1 cellular context compared by ENCODE assay signal in the genomic region with DNA sequence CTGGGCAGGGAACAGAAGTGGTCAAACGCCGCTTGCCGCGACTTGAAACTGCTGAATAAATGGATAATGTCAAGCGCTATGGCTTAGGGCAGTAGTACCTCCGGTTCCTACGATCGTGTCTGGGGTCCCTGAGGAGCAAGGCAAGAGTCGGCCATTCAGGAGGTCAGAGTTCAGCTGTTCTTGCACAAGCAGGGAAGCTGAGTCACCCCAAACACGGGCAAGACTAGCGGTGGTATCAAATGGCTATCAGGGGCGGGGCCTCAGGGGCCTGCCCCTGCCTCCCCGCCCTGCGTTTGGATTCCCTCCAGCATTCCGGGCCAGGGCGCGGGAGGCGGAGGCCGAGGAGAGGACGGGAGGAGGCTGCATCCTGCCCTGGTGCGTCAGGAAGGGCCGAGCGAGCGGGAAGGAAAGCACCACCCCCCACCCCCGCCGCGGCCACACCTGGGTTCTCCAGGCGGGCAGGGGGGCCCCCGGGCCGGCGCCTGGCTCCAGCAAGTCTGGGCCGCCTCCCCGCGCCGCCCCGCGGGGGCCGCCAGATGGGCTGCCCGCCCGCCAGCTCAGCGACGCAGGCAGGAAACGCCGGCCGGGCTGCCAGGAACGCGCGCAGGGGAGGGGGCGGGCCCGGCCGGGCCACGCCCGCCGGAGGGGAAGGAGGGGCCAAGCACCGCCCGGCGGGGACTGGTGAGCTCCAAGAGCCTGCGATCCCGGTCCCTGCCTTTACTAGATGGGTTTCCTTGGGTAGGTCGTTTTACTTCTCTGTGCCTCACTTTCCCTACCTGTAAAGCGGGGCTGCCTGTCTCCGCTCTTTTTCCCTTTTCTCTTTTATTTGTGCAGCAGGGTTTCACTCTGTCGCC.
TF ChIP-seq lines count a peak whose summit lies in the region.

No MANE protein-coding gene starts in this region.

TF ChIP-seq in HepG2, 621 proteins besides CTCF, POLR2A, EP300 and RAD21 (continued from another document and continues in another):
- TF ChIP-seq, protein P1, sequence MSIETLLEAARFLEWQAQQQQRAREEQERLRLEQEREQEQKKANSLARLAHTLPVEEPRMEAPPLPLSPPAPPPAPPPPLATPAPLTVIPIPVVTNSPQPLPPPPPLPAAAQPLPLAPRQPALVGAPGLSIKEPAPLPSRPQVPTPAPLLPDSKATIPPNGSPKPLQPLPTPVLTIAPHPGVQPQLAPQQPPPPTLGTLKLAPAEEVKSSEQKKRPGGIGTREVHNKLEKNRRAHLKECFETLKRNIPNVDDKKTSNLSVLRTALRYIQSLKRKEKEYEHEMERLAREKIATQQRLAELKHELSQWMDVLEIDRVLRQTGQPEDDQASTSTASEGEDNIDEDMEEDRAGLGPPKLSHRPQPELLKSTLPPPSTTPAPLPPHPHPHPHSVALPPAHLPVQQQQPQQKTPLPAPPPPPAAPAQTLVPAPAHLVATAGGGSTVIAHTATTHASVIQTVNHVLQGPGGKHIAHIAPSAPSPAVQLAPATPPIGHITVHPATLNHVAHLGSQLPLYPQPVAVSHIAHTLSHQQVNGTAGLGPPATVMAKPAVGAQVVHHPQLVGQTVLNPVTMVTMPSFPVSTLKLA (IDR thresholded peaks at IDR 0.05): no peak; the same call in 1 of the 2 replicates
- TF ChIP-seq ZNF589 (CRISPR knock-in tag; conservative IDR thresholded peaks at IDR 0.05): peak; percentile 99
- TF ChIP-seq SMAD3 (CRISPR knock-in tag; IDR thresholded peaks at IDR 0.05): peak; percentile 98; the same call in 1 of the 2 replicates
- TF ChIP-seq, protein P2, sequence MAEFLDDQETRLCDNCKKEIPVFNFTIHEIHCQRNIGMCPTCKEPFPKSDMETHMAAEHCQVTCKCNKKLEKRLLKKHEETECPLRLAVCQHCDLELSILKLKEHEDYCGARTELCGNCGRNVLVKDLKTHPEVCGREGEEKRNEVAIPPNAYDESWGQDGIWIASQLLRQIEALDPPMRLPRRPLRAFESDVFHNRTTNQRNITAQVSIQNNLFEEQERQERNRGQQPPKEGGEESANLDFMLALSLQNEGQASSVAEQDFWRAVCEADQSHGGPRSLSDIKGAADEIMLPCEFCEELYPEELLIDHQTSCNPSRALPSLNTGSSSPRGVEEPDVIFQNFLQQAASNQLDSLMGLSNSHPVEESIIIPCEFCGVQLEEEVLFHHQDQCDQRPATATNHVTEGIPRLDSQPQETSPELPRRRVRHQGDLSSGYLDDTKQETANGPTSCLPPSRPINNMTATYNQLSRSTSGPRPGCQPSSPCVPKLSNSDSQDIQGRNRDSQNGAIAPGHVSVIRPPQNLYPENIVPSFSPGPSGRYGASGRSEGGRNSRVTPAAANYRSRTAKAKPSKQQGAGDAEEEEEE (CRISPR knock-in tag; IDR thresholded peaks at IDR 0.05; ENCODE audit: borderline replicate concordance): peak; percentile 89; the same call in 1 of the 2 replicates
- peak; percentile 50; the same call in 1 of the 2 replicates for TF ChIP-seq SATB2 (CRISPR knock-in tag; IDR thresholded peaks at IDR 0.05)
- peak; percentile 84 for TF ChIP-seq ASH2L (IDR thresholded peaks at IDR 0.05; ENCODE audit: insufficient read length, low read depth, low read length)
- peak; percentile 95 for TF ChIP-seq U2AF1 (optimal IDR thresholded peaks at IDR 0.05; ENCODE audit: low read depth, low read length)
- TF ChIP-seq, protein P3, sequence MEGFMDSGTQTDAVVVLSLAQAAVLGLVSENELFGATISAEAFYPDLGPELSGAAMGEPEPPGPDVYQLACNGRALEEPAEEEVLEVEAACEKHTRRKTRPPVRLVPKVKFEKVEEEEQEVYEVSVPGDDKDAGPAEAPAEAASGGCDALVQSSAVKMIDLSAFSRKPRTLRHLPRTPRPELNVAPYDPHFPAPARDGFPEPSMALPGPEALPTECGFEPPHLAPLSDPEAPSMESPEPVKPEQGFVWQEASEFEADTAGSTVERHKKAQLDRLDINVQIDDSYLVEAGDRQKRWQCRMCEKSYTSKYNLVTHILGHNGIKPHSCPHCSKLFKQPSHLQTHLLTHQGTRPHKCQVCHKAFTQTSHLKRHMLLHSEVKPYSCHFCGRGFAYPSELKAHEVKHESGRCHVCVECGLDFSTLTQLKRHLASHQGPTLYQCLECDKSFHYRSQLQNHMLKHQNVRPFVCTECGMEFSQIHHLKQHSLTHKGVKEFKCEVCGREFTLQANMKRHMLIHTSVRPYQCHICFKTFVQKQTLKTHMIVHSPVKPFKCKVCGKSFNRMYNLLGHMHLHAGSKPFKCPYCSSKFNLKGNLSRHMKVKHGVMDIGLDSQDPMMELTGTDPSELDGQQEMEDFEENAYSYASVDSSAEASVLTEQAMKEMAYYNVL (CRISPR knock-in tag; IDR thresholded peaks at IDR 0.05; ENCODE audit: borderline replicate concordance): no peak
- TF ChIP-seq, protein P4, sequence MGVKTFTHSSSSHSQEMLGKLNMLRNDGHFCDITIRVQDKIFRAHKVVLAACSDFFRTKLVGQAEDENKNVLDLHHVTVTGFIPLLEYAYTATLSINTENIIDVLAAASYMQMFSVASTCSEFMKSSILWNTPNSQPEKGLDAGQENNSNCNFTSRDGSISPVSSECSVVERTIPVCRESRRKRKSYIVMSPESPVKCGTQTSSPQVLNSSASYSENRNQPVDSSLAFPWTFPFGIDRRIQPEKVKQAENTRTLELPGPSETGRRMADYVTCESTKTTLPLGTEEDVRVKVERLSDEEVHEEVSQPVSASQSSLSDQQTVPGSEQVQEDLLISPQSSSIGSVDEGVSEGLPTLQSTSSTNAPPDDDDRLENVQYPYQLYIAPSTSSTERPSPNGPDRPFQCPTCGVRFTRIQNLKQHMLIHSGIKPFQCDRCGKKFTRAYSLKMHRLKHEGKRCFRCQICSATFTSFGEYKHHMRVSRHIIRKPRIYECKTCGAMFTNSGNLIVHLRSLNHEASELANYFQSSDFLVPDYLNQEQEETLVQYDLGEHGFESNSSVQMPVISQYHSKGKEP (CRISPR knock-in tag; IDR thresholded peaks at IDR 0.05): peak; percentile 93
- TF ChIP-seq MTA1 (CRISPR knock-in tag; IDR thresholded peaks at IDR 0.05; ENCODE audit: borderline replicate concordance): peak; percentile 97; the same call in 1 of the 2 replicates
- peak; percentile 98 for TF ChIP-seq KDM3A (CRISPR knock-in tag; IDR thresholded peaks at IDR 0.05; ENCODE audit: low read depth)
- TF ChIP-seq, protein P5, sequence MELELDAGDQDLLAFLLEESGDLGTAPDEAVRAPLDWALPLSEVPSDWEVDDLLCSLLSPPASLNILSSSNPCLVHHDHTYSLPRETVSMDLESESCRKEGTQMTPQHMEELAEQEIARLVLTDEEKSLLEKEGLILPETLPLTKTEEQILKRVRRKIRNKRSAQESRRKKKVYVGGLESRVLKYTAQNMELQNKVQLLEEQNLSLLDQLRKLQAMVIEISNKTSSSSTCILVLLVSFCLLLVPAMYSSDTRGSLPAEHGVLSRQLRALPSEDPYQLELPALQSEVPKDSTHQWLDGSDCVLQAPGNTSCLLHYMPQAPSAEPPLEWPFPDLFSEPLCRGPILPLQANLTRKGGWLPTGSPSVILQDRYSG (CRISPR knock-in tag; IDR thresholded peaks at IDR 0.05): peak; percentile 32; the same call in 1 of the 2 replicates
- TF ChIP-seq, protein P6, sequence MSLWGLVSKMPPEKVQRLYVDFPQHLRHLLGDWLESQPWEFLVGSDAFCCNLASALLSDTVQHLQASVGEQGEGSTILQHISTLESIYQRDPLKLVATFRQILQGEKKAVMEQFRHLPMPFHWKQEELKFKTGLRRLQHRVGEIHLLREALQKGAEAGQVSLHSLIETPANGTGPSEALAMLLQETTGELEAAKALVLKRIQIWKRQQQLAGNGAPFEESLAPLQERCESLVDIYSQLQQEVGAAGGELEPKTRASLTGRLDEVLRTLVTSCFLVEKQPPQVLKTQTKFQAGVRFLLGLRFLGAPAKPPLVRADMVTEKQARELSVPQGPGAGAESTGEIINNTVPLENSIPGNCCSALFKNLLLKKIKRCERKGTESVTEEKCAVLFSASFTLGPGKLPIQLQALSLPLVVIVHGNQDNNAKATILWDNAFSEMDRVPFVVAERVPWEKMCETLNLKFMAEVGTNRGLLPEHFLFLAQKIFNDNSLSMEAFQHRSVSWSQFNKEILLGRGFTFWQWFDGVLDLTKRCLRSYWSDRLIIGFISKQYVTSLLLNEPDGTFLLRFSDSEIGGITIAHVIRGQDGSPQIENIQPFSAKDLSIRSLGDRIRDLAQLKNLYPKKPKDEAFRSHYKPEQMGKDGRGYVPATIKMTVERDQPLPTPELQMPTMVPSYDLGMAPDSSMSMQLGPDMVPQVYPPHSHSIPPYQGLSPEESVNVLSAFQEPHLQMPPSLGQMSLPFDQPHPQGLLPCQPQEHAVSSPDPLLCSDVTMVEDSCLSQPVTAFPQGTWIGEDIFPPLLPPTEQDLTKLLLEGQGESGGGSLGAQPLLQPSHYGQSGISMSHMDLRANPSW (CRISPR knock-in tag; IDR thresholded peaks at IDR 0.05; ENCODE audit: borderline replicate concordance): peak; percentile 82; the same call in 1 of the 2 replicates
- TF ChIP-seq ZNF773 (CRISPR knock-in tag; IDR thresholded peaks at IDR 0.05; ENCODE audit: borderline replicate concordance): no peak; the same call in 1 of the 2 replicates
- TF ChIP-seq CBFB (CRISPR knock-in tag; IDR thresholded peaks at IDR 0.05): peak; percentile 68
- 0 out of 2 replicates have a peak, but pooled peaks have one; percentile 21 for TF ChIP-seq RBAK (CRISPR knock-in tag; IDR thresholded peaks at IDR 0.05)
- no peak for TF ChIP-seq ZNF451 (CRISPR knock-in tag; IDR thresholded peaks at IDR 0.05)
- TF ChIP-seq, protein P7, sequence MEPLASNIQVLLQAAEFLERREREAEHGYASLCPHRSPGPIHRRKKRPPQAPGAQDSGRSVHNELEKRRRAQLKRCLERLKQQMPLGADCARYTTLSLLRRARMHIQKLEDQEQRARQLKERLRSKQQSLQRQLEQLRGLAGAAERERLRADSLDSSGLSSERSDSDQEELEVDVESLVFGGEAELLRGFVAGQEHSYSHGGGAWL (CRISPR knock-in tag; IDR thresholded peaks at IDR 0.05): peak; percentile 64
- TF ChIP-seq TOPORS (CRISPR knock-in tag; IDR thresholded peaks at IDR 0.05): no peak
- TF ChIP-seq DMAP1 (CRISPR knock-in tag; IDR thresholded peaks at IDR 0.05): peak; percentile 89
- TF ChIP-seq ZBTB20 (CRISPR knock-in tag; IDR thresholded peaks at IDR 0.05; ENCODE audit: borderline replicate concordance, low read depth): peak; percentile 84; the same call in 1 of the 2 replicates
- TF ChIP-seq RFXANK (CRISPR knock-in tag; IDR thresholded peaks at IDR 0.05): peak; percentile 93; the same call in 1 of the 2 replicates
- TF ChIP-seq, protein P8, sequence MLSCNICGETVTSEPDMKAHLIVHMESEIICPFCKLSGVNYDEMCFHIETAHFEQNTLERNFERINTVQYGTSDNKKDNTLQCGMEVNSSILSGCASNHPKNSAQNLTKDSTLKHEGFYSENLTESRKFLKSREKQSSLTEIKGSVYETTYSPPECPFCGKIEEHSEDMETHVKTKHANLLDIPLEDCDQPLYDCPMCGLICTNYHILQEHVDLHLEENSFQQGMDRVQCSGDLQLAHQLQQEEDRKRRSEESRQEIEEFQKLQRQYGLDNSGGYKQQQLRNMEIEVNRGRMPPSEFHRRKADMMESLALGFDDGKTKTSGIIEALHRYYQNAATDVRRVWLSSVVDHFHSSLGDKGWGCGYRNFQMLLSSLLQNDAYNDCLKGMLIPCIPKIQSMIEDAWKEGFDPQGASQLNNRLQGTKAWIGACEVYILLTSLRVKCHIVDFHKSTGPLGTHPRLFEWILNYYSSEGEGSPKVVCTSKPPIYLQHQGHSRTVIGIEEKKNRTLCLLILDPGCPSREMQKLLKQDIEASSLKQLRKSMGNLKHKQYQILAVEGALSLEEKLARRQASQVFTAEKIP (CRISPR knock-in tag; IDR thresholded peaks at IDR 0.05; ENCODE audit: borderline replicate concordance): no peak
- TF ChIP-seq, protein P9, sequence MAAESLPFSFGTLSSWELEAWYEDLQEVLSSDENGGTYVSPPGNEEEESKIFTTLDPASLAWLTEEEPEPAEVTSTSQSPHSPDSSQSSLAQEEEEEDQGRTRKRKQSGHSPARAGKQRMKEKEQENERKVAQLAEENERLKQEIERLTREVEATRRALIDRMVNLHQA (CRISPR knock-in tag; IDR thresholded peaks at IDR 0.05): no peak; the same call in 1 of the 2 replicates
- peak; percentile 85; the same call in 1 of the 2 replicates for TF ChIP-seq ZNF558 (CRISPR knock-in tag; IDR thresholded peaks at IDR 0.05; ENCODE audit: borderline replicate concordance)
- TF ChIP-seq PPARG (CRISPR knock-in tag; conservative IDR thresholded peaks at IDR 0.05): peak; percentile 97
- TF ChIP-seq, protein P10, sequence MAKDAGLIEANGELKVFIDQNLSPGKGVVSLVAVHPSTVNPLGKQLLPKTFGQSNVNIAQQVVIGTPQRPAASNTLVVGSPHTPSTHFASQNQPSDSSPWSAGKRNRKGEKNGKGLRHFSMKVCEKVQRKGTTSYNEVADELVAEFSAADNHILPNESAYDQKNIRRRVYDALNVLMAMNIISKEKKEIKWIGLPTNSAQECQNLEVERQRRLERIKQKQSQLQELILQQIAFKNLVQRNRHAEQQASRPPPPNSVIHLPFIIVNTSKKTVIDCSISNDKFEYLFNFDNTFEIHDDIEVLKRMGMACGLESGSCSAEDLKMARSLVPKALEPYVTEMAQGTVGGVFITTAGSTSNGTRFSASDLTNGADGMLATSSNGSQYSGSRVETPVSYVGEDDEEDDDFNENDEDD (CRISPR knock-in tag; IDR thresholded peaks at IDR 0.05; ENCODE audit: borderline replicate concordance): peak; percentile 93
- TF ChIP-seq, protein P11, sequence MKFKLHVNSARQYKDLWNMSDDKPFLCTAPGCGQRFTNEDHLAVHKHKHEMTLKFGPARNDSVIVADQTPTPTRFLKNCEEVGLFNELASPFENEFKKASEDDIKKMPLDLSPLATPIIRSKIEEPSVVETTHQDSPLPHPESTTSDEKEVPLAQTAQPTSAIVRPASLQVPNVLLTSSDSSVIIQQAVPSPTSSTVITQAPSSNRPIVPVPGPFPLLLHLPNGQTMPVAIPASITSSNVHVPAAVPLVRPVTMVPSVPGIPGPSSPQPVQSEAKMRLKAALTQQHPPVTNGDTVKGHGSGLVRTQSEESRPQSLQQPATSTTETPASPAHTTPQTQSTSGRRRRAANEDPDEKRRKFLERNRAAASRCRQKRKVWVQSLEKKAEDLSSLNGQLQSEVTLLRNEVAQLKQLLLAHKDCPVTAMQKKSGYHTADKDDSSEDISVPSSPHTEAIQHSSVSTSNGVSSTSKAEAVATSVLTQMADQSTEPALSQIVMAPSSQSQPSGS (CRISPR knock-in tag; IDR thresholded peaks at IDR 0.05): peak; percentile 93
- peak; percentile 92; the same call in 1 of the 2 replicates for TF ChIP-seq ZNF780A (CRISPR knock-in tag; IDR thresholded peaks at IDR 0.05)
- peak; percentile 33; the same call in 1 of the 2 replicates for TF ChIP-seq CHD4 (IDR thresholded peaks at IDR 0.05; ENCODE audit: borderline replicate concordance, low read length)
- no peak for TF ChIP-seq ZNF382 (CRISPR knock-in tag; IDR thresholded peaks at IDR 0.05; ENCODE audit: borderline replicate concordance)
